1 cellular context compared by ENCODE assay signal in genomic region chr1:24586970-24587820, GRCh38.
TF ChIP-seq lines count a peak whose summit lies in the region.

No MANE protein-coding gene starts in this region.

TF ChIP-seq in H1, 55 proteins besides CTCF, POLR2A, EP300 and RAD21 (continued from another document):
- no peak for TF ChIP-seq NRF1 (IDR thresholded peaks at IDR 0.05; ENCODE audit: low read depth, low read length)
- TF ChIP-seq TBP (IDR thresholded peaks at IDR 0.05; ENCODE audit: low read depth, low read length): no peak
- TF ChIP-seq BCL11A (IDR thresholded peaks at IDR 0.05; ENCODE audit: low read depth in 2 of 2, low read length in 2 of 2): no peak
- no peak for TF ChIP-seq EGR1 (IDR thresholded peaks at IDR 0.05; ENCODE audit: borderline replicate concordance, low read depth, low read length)
- TF ChIP-seq KDM1A (IDR thresholded peaks at IDR 0.05; ENCODE audit: borderline replicate concordance, low read length): no peak
- TF ChIP-seq ASH2L (IDR thresholded peaks at IDR 0.05; ENCODE audit: low read length): no peak
- TF ChIP-seq JUND (IDR thresholded peaks at IDR 0.05; ENCODE audit: low read length): no peak
- TF ChIP-seq SIX5 (IDR thresholded peaks at IDR 0.05; ENCODE audit: low read depth, low read length): no peak
- TF ChIP-seq EZH2 (IDR thresholded peaks at IDR 0.05; ENCODE audit: low read depth, low read length, severe bottlenecking): no peak
